8 cellular contexts compared by ENCODE assay signal in genomic region chr16:4511441-4512082, GRCh38. TPM values are rescaled to one million over a fixed set of nuclear protein-coding genes. Genes with fewer than 3 reads are reported as not detected.
A peak's percentile ranks its signal among the peaks of the same experiment; 100 is the strongest.
DNase-seq lines count a peak whose midpoint lies in the region; ATAC-seq and TF ChIP-seq lines count a peak whose summit lies in the region.

No MANE protein-coding gene starts in this region.

- intact Hi-C loops in breast epithelium (cut with DNase I; ENCODE audit: low total_unique reads), result no loop called here
- intact Hi-C loops in thyroid gland (cut with DNase I), result loop anchor here (5.0 kb wide), 1 partner anchor 36 kb away; no protein-coding TSS in a partner anchor

- H3K9me3 ChIP-seq in breast epithelium (no peaks in the 10 kb centered on the region), thyroid gland (no peaks in the 10 kb centered on the region)

- 74 to 82% methylated on average over 5 to 6 of the region's 9 CpGs for WGBS in thyroid gland, 2 donors

- TF ChIP-seq POLR2A in breast epithelium (IDR thresholded peaks at IDR 0.05) (no peak), thyroid gland (IDR thresholded peaks at IDR 0.05) (no peak)

- no peak overlapping the region for H3K4me3 ChIP-seq in breast epithelium
- H3K4me3 ChIP-seq in kidney epithelial cell (ENCODE audit: low read depth, low read length), result no peak overlapping the region
- H3K4me3 ChIP-seq in thyroid gland (replicated peaks in 1 of 3), result no peak overlapping the region

- in situ Hi-C loops in ACHN (cut with HindIII; ENCODE audit: low pct_ligation_motif_present, low pct_unique_long_range_greater_than_20kb, low sequenced_read_pairs), result no loop called here

- ATAC-seq in GM18867 (IDR thresholded peaks at IDR 0.05; ENCODE audit: unreplicated experiment), result no peak

- H3K36me3 ChIP-seq in breast epithelium, result peaks cover 7% of the 10 kb centered on the region
- peaks cover 4% of the 10 kb centered on the region for H3K36me3 ChIP-seq in kidney epithelial cell (ENCODE audit: control insufficient read depth, insufficient read depth, low read length)
- peaks cover 18 to 32% of the 10 kb centered on the region in 2 donors for H3K36me3 ChIP-seq in thyroid gland

- H3K4me1 ChIP-seq in breast epithelium, result peaks cover 0 to 7% of the 10 kb centered on the region in 2 donors
- peaks cover 16 to 44% of the 10 kb centered on the region in 2 donors for H3K4me1 ChIP-seq in thyroid gland

- H3K27me3 ChIP-seq in breast epithelium (no peaks in the 10 kb centered on the region), kidney epithelial cell (ENCODE audit: control insufficient read depth, insufficient read depth, low read length) (no peaks in the 10 kb centered on the region), thyroid gland (no peaks in the 10 kb centered on the region)

- peak; percentile 67 for DNase-seq in ACHN
- peak; percentile 45 for DNase-seq in GM03348 (ENCODE audit: low spot score)
- peak; percentile 50 to 83 for DNase-seq in NCI-H524 (lab: John Stamatoyannopoulos, UW)
- DNase-seq in breast epithelium (ENCODE audit: low spot score in 2 of 2), result no peak
- DNase-seq in kidney epithelial cell (ENCODE audit: low read depth), result no peak
- peak; percentile 43 to 44 for DNase-seq in thyroid gland
- DNase-seq in mesenteric fat pad (ENCODE audit: low spot score), result no peak

- TF ChIP-seq CTCF in breast epithelium (IDR thresholded peaks at IDR 0.05) (peak in 2 of 3 donors; percentile 18 to 46), kidney epithelial cell (IDR thresholded peaks at IDR 0.05; ENCODE audit: insufficient read depth, low read length, poor library complexity, severe bottlenecking) (peak; percentile 69), thyroid gland (IDR thresholded peaks at IDR 0.05) (peak in 4 of 6 experiments; percentile 20 to 35 (median 22))

- H3K27ac ChIP-seq in breast epithelium (no peak overlapping the region), thyroid gland (no peak overlapping the region)

RNA-seq across cellular contexts. Expression of gene CDIP1, which starts 27.0 kb away (rescaled TPM):
- 1 to 10 TPM; 9.1 to 9.9 (median 9.5) TPM for total RNA-seq in breast epithelium
- total RNA-seq in kidney epithelial cell, result 14.1 and 16.8 TPM in 2 replicates
- 10 to 100 TPM; 15.5 to 25.4 (median 25.2) TPM for total RNA-seq in thyroid gland
- 24.8 TPM for total RNA-seq in mesenteric fat pad

RNA-seq across cellular contexts. Expression of gene HMOX2, which starts 35.4 kb away (rescaled TPM):
- 10 to 100 TPM; 53.6 to 87.7 (median 65.9) TPM for total RNA-seq in breast epithelium
- total RNA-seq in kidney epithelial cell, result 64.4 and 72.6 TPM in 2 replicates
- 10 to 100 TPM; 36.0 to 63.2 (median 50.5) TPM for total RNA-seq in thyroid gland
- 84.1 TPM for total RNA-seq in mesenteric fat pad

RNA-seq across cellular contexts. Expression of gene NMRAL1, which starts 37.1 kb away (rescaled TPM):
- total RNA-seq in breast epithelium, result 10 to 100 TPM; 44.5 to 57.7 (median 51.5) TPM
- 55.2 and 59.5 TPM in 2 replicates for total RNA-seq in kidney epithelial cell
- 10 to 100 TPM; 40.0 to 88.8 (median 57.6) TPM for total RNA-seq in thyroid gland
- 23.4 TPM for total RNA-seq in mesenteric fat pad

RNA-seq across cellular contexts. Expression of gene C16orf96, which starts 44.6 kb away (rescaled TPM):
- total RNA-seq in breast epithelium (not detected), kidney epithelial cell (not detected in 2 replicates), thyroid gland (under 1 TPM; 0.11 to 0.88 (median 0.62) TPM), mesenteric fat pad (0.10 TPM)

Comparison
In these comparisons a context has a peak if more than half of its experiments do, and no peak if none do; other contexts are left out.
1. DNase-seq: peak in ACHN (single experiment), GM03348 (single experiment), NCI-H524 (2 of 2) and thyroid gland (2 of 2); none in breast epithelium (0 of 2), kidney epithelial cell (single experiment) and mesenteric fat pad (single experiment).
2. Peak in every context shown above with its lines, with median percentiles within 50 percentile points of each other: CTCF ChIP-seq.